ENCODE assay signal across 8 cellular contexts in genomic region chr9:136342191-136343120, GRCh38. TPM values are rescaled to one million over a fixed set of nuclear protein-coding genes. Genes with fewer than 3 reads are reported as not detected.
DNase-seq lines count a peak whose midpoint lies in the region; TF ChIP-seq lines count a peak whose summit lies in the region.

No MANE protein-coding gene starts in this region.

- H2AFZ ChIP-seq in OCI-LY7 (ENCODE audit: low read length) (no peak overlapping the region), parathyroid adenoma (peak overlapping the region; percentile 75)

- in situ Hi-C loops in transverse colon (cut with MboI; ENCODE audit: low pct_ligation_motif_present in 1 of 4, low pct_unique_long_range_greater_than_20kb in 1 of 4, low sequenced_read_pairs in 3 of 4): no loop called here

- BruUV-seq in OCI-LY7 (replicated peaks; lab: Mats Ljungman, UMichigan): no TSS peak

- H3K9ac ChIP-seq in parathyroid adenoma: no peak overlapping the region

- WGBS in transverse colon (ENCODE audit: low coverage in 1 of 2), 2 donors: 16% methylated on average over 58 of the region's 59 CpGs; no CpG with 5 or more reads in 1 of the 2 donors

- H3K27me3 ChIP-seq in cardiac muscle cell: no peaks in the 10 kb centered on the region
- H3K27me3 ChIP-seq in parathyroid adenoma (ENCODE audit: control insufficient read depth, insufficient read depth, low read length): no peaks in the 10 kb centered on the region
- peaks cover 8% of the 10 kb centered on the region for H3K27me3 ChIP-seq in transverse colon

- H3K9me3 ChIP-seq in OCI-LY7 (ENCODE audit: low read length) (no peaks in the 10 kb centered on the region), cardiac muscle cell (ENCODE audit: low read depth) (no peaks in the 10 kb centered on the region), parathyroid adenoma (ENCODE audit: control insufficient read depth, low read length) (no peaks in the 10 kb centered on the region), transverse colon (no peaks in the 10 kb centered on the region)

- no peaks in the 10 kb centered on the region for H4K20me1 ChIP-seq in OCI-LY7 (ENCODE audit: insufficient read depth, low read length)

- H3K79me2 ChIP-seq in OCI-LY7 (ENCODE audit: insufficient read depth, low read depth, low read length) (no peaks in the 10 kb centered on the region), parathyroid adenoma (no peaks in the 10 kb centered on the region)

- H3K36me3 ChIP-seq in OCI-LY7 (ENCODE audit: insufficient read depth, low read length) (no peaks in the 10 kb centered on the region), cardiac muscle cell (peaks cover 6% of the 10 kb centered on the region), parathyroid adenoma (ENCODE audit: control insufficient read depth, insufficient read depth, low read length) (no peaks in the 10 kb centered on the region), transverse colon (no peaks in the 10 kb centered on the region)

- no peaks in the 10 kb centered on the region for H3K9me2 ChIP-seq in OCI-LY7 (ENCODE audit: insufficient read depth, low read length)

- H3K4me2 ChIP-seq in OCI-LY7 (ENCODE audit: low read length) (peak overlapping the region; percentile 54), parathyroid adenoma (ENCODE audit: low read length) (peak overlapping the region; percentile 83)

- H3K27ac ChIP-seq in OCI-LY7 (ENCODE audit: low read depth, low read length, poor library complexity, severe bottlenecking): no peak overlapping the region
- peak overlapping the region; percentile 80 for H3K27ac ChIP-seq in cardiac muscle cell
- no peak overlapping the region for H3K27ac ChIP-seq in parathyroid adenoma
- H3K27ac ChIP-seq in transverse colon: peak overlapping the region; percentile 20 to 53 (median 49)

- CTCF ChIA-PET in OCI-LY7 (lab: Charles Lee; ENCODE audit: unreplicated experiment): no interaction called here

- TF ChIP-seq POLR2A in transverse colon (IDR thresholded peaks at IDR 0.05): peak; percentile 26

- POLR2A ChIA-PET in OCI-LY7 (lab: Charles Lee): no interaction called here

- peak overlapping the region; percentile 52 for H3K4me3 ChIP-seq in OCI-LY7 (ENCODE audit: low read depth, low read length, poor library complexity, severe bottlenecking)
- peak overlapping the region; percentile 21 for H3K4me3 ChIP-seq in cardiac muscle cell
- peak overlapping the region; percentile 47 for H3K4me3 ChIP-seq in parathyroid adenoma (ENCODE audit: low read depth, low read length)
- H3K4me3 ChIP-seq in transverse colon: peak overlapping the region; percentile 16 to 60 (median 40)

- H3K4me1 ChIP-seq in OCI-LY7 (ENCODE audit: insufficient read depth, low read length, poor library complexity, severe bottlenecking) (no peaks in the 10 kb centered on the region), cardiac muscle cell (ENCODE audit: low read depth) (peaks cover 17% of the 10 kb centered on the region), parathyroid adenoma (peaks cover 5% of the 10 kb centered on the region), transverse colon (peaks cover 11 to 34% (median 20%) of the 10 kb centered on the region in 4 donors)

- TF ChIP-seq EP300 in transverse colon (IDR thresholded peaks at IDR 0.05; ENCODE audit: low read depth): no peak

- TF ChIP-seq CTCF in OCI-LY7 (conservative IDR thresholded peaks at IDR 0.05; ENCODE audit: low read length) (0 out of 2 replicates have a peak, but pooled peaks have one; percentile 21), cardiac muscle cell (IDR thresholded peaks at IDR 0.05; ENCODE audit: low read depth, low read length) (no peak), parathyroid adenoma (IDR thresholded peaks at IDR 0.05) (no peak), transverse colon (IDR thresholded peaks at IDR 0.05) (no peak)

- DNase-seq in GM03348 (ENCODE audit: low spot score) (peak; percentile 64), OCI-LY7 (ENCODE audit: low spot score) (peak; percentile 82), cardiac muscle cell (ENCODE audit: low read depth in 1 of 2, low spot score in 1 of 2) (peak; percentile 80 to 92), transverse colon (peak; percentile 87), GDM1 (lab: John Stamatoyannopoulos, UW) (no peak)
- peak; percentile 52 for DNase-seq in activated naive CD4-positive, alpha-beta T cell treated with anti-CD3 and anti-CD28 coated beads, Interleukin-2, amount 50 U/mL, for 16 hours
- no peak for DNase-seq in NK-92 treated with Interleukin-12 subunit alpha and Interleukin-12 subunit beta, amount 100 ng/mL, for 24 hours (lab: John Stamatoyannopoulos, UW)

- intact Hi-C loops in OCI-LY7 (cut with micrococcal nuclease; ENCODE audit: unreplicated experiment) (no loop called here), transverse colon (cut with DNase I; ENCODE audit: low total_unique reads) (no loop called here)

RNA-seq across cellular contexts. Expression of gene GPSM1, which starts 15.1 kb away (rescaled TPM):
- total RNA-seq in OCI-LY7 (2014; rRNA removed; shearing (Covaris generic)): not detected in 2 replicates
- total RNA-seq in OCI-LY7 (2022): not detected in 2 replicates
- total RNA-seq in cardiac muscle cell: 88.3 and 116 TPM in 2 replicates
- polyA plus RNA-seq in cardiac muscle cell: 52.2 and 58.5 TPM in 2 replicates
- total RNA-seq in transverse colon: 1 to 10 TPM; 2.3 to 8.6 (median 7.0) TPM

RNA-seq across cellular contexts. Expression of gene DNLZ, which starts 21.1 kb away (rescaled TPM):
- 21.2 and 21.8 TPM in 2 replicates for total RNA-seq in OCI-LY7 (2014; rRNA removed; shearing (Covaris generic))
- total RNA-seq in OCI-LY7 (2022) (13.1 and 16.8 TPM in 2 replicates), cardiac muscle cell (28.0 and 45.4 TPM in 2 replicates), transverse colon (10 to 100 TPM in 2 of 4 donors, 1 to 10 TPM in 2; 6.7 to 17.3 (median 10.4) TPM)
- polyA plus RNA-seq in cardiac muscle cell: 31.8 and 48.2 TPM in 2 replicates

RNA-seq across cellular contexts. Expression of gene CARD9, which starts 31.0 kb away (rescaled TPM):
- total RNA-seq in OCI-LY7 (2014; rRNA removed; shearing (Covaris generic)): 0.92 and 1.8 TPM in 2 replicates
- total RNA-seq in OCI-LY7 (2022): 1.7 and 2.1 TPM in 2 replicates
- 0.46 and 2.1 TPM in 2 replicates for total RNA-seq in cardiac muscle cell
- 2.1 TPM in 2 replicates for polyA plus RNA-seq in cardiac muscle cell
- 1 to 10 TPM; 1.1 to 5.6 (median 2.0) TPM for total RNA-seq in transverse colon

RNA-seq across cellular contexts. Expression of gene CCDC187, which starts 38.6 kb away (rescaled TPM):
- total RNA-seq in OCI-LY7 (2014; rRNA removed; shearing (Covaris generic)): not detected in 2 replicates
- total RNA-seq in OCI-LY7 (2022) (not detected in 2 replicates), cardiac muscle cell (0.56 and 1.3 TPM in 2 replicates), transverse colon (1 to 10 TPM in 1 of 4 donors, under 1 TPM in 2, not detected in 1; 0.40 to 1.1 (median 0.41) TPM)
- 0.13 and 0.16 TPM in 2 replicates for polyA plus RNA-seq in cardiac muscle cell

RNA-seq across cellular contexts. Expression of gene SNAPC4, which starts 57.5 kb away (rescaled TPM):
- 10.2 and 13.4 TPM in 2 replicates for total RNA-seq in OCI-LY7 (2014; rRNA removed; shearing (Covaris generic))
- 15.4 and 16.8 TPM in 2 replicates for total RNA-seq in OCI-LY7 (2022)
- 9.6 and 12.7 TPM in 2 replicates for total RNA-seq in cardiac muscle cell
- 7.7 and 8.7 TPM in 2 replicates for polyA plus RNA-seq in cardiac muscle cell
- 10 to 100 TPM in 2 of 4 donors, 1 to 10 TPM in 2; 6.0 to 14.5 (median 10.1) TPM for total RNA-seq in transverse colon

Comparison
In these comparisons a context has a peak if more than half of its experiments do, and no peak if none do; other contexts are left out.
1. DNase-seq: peak in GM03348 (single experiment), OCI-LY7 (single experiment), activated naive CD4-positive, alpha-beta T cell treated with anti-CD3 and anti-CD28 coated beads, Interleukin-2, amount 50 U/mL, for 16 hours (single experiment), cardiac muscle cell (2 of 2) and transverse colon (single experiment); none in GDM1 (single experiment) and NK-92 treated with Interleukin-12 subunit alpha and Interleukin-12 subunit beta, amount 100 ng/mL, for 24 hours (single experiment).
2. H3K27ac ChIP-seq: peak in cardiac muscle cell (single experiment) and transverse colon (4 of 4); none in OCI-LY7 (single experiment) and parathyroid adenoma (single experiment).
3. Peak in every context shown above with its lines, with median percentiles within 50 percentile points of each other: H3K4me3 ChIP-seq.